ENCODE assay signal across 16 cellular contexts in the genomic region with DNA sequence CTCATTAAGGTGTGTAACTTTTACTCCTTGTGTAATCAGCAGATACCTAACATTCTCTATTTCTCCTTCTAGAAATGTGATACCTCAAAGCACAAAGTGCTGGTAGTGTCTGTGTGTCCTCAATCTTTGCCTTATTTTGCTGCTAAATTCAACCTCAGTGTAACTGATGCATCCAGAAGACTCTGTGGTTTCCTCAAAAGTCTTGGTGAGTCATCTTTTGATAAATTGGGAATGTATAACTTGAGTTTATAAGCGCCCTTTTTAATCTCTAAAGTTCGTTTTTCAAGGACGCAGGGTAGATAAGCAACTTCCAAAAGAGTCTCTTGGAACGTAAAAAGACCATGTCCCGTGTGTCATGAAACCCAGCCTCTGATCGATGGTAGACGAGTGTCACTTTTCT. TPM values are rescaled to one million over a fixed set of nuclear protein-coding genes. Genes with fewer than 3 reads are reported as not detected.
DNase-seq lines count a peak whose midpoint lies in the region; ATAC-seq and TF ChIP-seq lines count a peak whose summit lies in the region.
"Had no signal": no experiment of that assay in that cellular context is flagged by ENCODE, and none has a peak within 500 bp of the region (broad histone marks: within the 10 kb centered on the region; RNA-seq: fewer than 3 reads in every experiment).

No MANE protein-coding gene starts in this region.

- H3K36me3 Mint-ChIP-seq in activated T-cell treated with anti-CD3 and anti-CD28 coated beads, Interleukin-2, amount 50 U/mL, for 24 hours (ENCODE audit: low read depth): peaks cover 78% of the 10 kb centered on the region

- WGBS in IMR-90 (ENCODE audit: extremely low coverage in 2 of 2, insufficient read length in 1 of 2), 2 experiments: 100% methylated on average over 4 of the region's 7 CpGs; no CpG with 5 or more reads in 1 of the 2 experiments

- peak overlapping the region; percentile 23 for H3K27ac Mint-ChIP-seq in activated T-cell treated with anti-CD3 and anti-CD28 coated beads, Interleukin-2, amount 50 U/mL, for 24 hours
- H3K27ac Mint-ChIP-seq: B cell; CD4-positive, alpha-beta T cell; HFFc6 had no signal

- H3K4me1 ChIP-seq in IMR-90 (ENCODE audit: control insufficient read depth, insufficient read depth, low read length): no peaks in the 10 kb centered on the region

- intact Hi-C loops in IMR-90 (cut with micrococcal nuclease): no loop called here

- no TSS peak for BruUV-seq in IMR-90 (replicated peaks; lab: Mats Ljungman, UMichigan)

- no peak for TF ChIP-seq RAD21 in IMR-90 (IDR thresholded peaks at IDR 0.05; ENCODE audit: low read length)

- no peak overlapping the region for H2BK20ac ChIP-seq in IMR-90 (ENCODE audit: low read depth, low read length)

- H3K4me3 ChIP-seq in IMR-90 (ENCODE audit: insufficient read depth, low read depth, low read length): no peak overlapping the region
- H3K4me3 ChIP-seq: GM12878 had no signal

- H3K27me3 ChIP-seq in IMR-90 (ENCODE audit: control insufficient read depth, insufficient read depth, low read length): no peaks in the 10 kb centered on the region

- peaks cover 10% of the 10 kb centered on the region for H3K4me1 Mint-ChIP-seq in activated T-cell treated with anti-CD3 and anti-CD28 coated beads, Interleukin-2, amount 50 U/mL, for 24 hours (ENCODE audit: low read depth)
- H3K4me1 Mint-ChIP-seq: B cell had no signal

- no peak overlapping the region for H3K9ac ChIP-seq in IMR-90 (ENCODE audit: low read depth, low read length)

- H3K36me3 ChIP-seq in IMR-90 (ENCODE audit: control insufficient read depth, insufficient read depth, low read length): peaks cover 44% of the 10 kb centered on the region

- no peak for TF ChIP-seq POLR2A in IMR-90 (IDR thresholded peaks at IDR 0.05; ENCODE audit: low read depth, low read length)

- no peak overlapping the region for H2BK120ac ChIP-seq in IMR-90 (ENCODE audit: low read depth, low read length)

- no peak overlapping the region for H3K27ac ChIP-seq in IMR-90 (ENCODE audit: insufficient read depth, low read length)

- TF ChIP-seq CTCF in IMR-90 (conservative IDR thresholded peaks at IDR 0.05; ENCODE audit: low read depth, low read length): no peak

- H3K27me3 Mint-ChIP-seq in activated T-cell treated with anti-CD3 and anti-CD28 coated beads, Interleukin-2, amount 50 U/mL, for 24 hours: no peaks in the 10 kb centered on the region
- H3K27me3 Mint-ChIP-seq: B cell; CD4-positive, alpha-beta T cell had no signal

- H2BK5ac ChIP-seq in IMR-90 (ENCODE audit: low read depth, low read length, poor library complexity, severe bottlenecking): no peak overlapping the region

- DNase-seq in activated T-cell treated with anti-CD3 and anti-CD28 coated beads, Interleukin-2, amount 50 U/mL, for 24 hours: no peak
- DNase-seq in activated T-cell treated with anti-CD3 and anti-CD28 coated beads, Interleukin-2, amount 50 U/mL, for 1 hour: no peak
- DNase-seq in IMR-90: peak; percentile 21
- DNase-seq in amniotic epithelial cell (ENCODE audit: low read depth): peak; percentile 76
- peak; percentile 29 for DNase-seq in iris pigment epithelial cell (ENCODE audit: low read depth)
- no peak for DNase-seq in cortex of kidney (lab: John Stamatoyannopoulos, UW)
- DNase-seq in NCI-H187 treated with DMSO at 0.1 percent for 48 hours (lab: John Stamatoyannopoulos, UW): no peak
- DNase-seq: C1 segment of cervical spinal cord; Calu3; CD4-positive, alpha-beta T cell; DMS 273 treated with DMSO at 0.1 percent for 48 hours; HCEC 1CT; HFFc6 had no signal

- CTCF ChIA-PET in IMR-90 (lab: Yijun Ruan, JAX): no interaction called here

- dilution Hi-C loops in IMR-90 (cut with HindIII; ENCODE audit: low sequenced_read_pairs, unreplicated experiment): no loop called here

- H4K20me1 ChIP-seq in IMR-90 (ENCODE audit: insufficient read depth, low read length): no peaks in the 10 kb centered on the region

- H4K91ac ChIP-seq in IMR-90 (ENCODE audit: insufficient read depth, low read depth, low read length): no peak overlapping the region

- H3K4me2 ChIP-seq in IMR-90 (ENCODE audit: low read depth, low read length): no peak overlapping the region

- H3K56ac ChIP-seq in IMR-90 (ENCODE audit: extremely low read depth, insufficient read depth, low read length): no peak overlapping the region

- H3K23ac ChIP-seq in IMR-90 (ENCODE audit: low read depth, low read length): no peak overlapping the region

- POLR2A ChIA-PET in IMR-90 (lab: Charles Lee; ENCODE audit: unreplicated experiment): no interaction called here

- in situ Hi-C loops in IMR-90 (cut with MboI; ENCODE audit: low sequenced_read_pairs): no loop called here

- H3K4me3 Mint-ChIP-seq in activated T-cell treated with anti-CD3 and anti-CD28 coated beads, Interleukin-2, amount 50 U/mL, for 24 hours: no peak overlapping the region
- H3K4me3 Mint-ChIP-seq: B cell; CD4-positive, alpha-beta T cell; HFFc6 had no signal

- H3K14ac ChIP-seq in IMR-90 (replicated peaks; ENCODE audit: low read depth, low read length): no peak overlapping the region

- H4K5ac ChIP-seq in IMR-90 (ENCODE audit: low read depth, low read length): no peak overlapping the region

- no peak overlapping the region for H3K18ac ChIP-seq in IMR-90 (ENCODE audit: low read depth, low read length)

- H3K4ac ChIP-seq in IMR-90 (ENCODE audit: low read depth, low read length): no peak overlapping the region

- no peak overlapping the region for H2AK9ac ChIP-seq in IMR-90 (replicated peaks; ENCODE audit: low read depth, low read length, poor library complexity)

- peaks cover 3% of the 10 kb centered on the region; the same call in 1 of the 2 replicates for H3K9me1 ChIP-seq in IMR-90 (ENCODE audit: insufficient read depth, low read length)

- no peak; the same call in 1 of the 2 replicates for ATAC-seq in IMR-90 (ENCODE audit: low read depth)
- no peak for ATAC-seq in HG03097 (IDR thresholded peaks at IDR 0.05; ENCODE audit: low FRiP score, unreplicated experiment)
- ATAC-seq: GM12878 had no signal

- H3K9me3 Mint-ChIP-seq in activated T-cell treated with anti-CD3 and anti-CD28 coated beads, Interleukin-2, amount 50 U/mL, for 24 hours: no peaks in the 10 kb centered on the region
- H3K9me3 Mint-ChIP-seq: CD4-positive, alpha-beta T cell; HFFc6 had no signal

- H3K9me3 ChIP-seq in IMR-90 (ENCODE audit: control insufficient read depth, insufficient read depth, low read length): no peaks in the 10 kb centered on the region

- peaks cover 4 to 7% of the 10 kb centered on the region in 2 experiments; a peak in 2 of 4 replicates for H3K79me1 ChIP-seq in IMR-90 (ENCODE audit: low read depth in 1 of 2, low read length in 2 of 2)

- no peak overlapping the region for H2AK5ac ChIP-seq in IMR-90 (ENCODE audit: low read depth, low read length)

- no peak overlapping the region for H2BK15ac ChIP-seq in IMR-90 (ENCODE audit: low read depth, low read length)

- no peak overlapping the region for H2AFZ ChIP-seq in IMR-90 (replicated peaks; ENCODE audit: low read length, poor library complexity)

- no peak overlapping the region for H4K8ac ChIP-seq in IMR-90 (ENCODE audit: low read depth in 2 of 2, low read length in 2 of 2)

TF ChIP-seq in IMR-90, 13 proteins besides CTCF, POLR2A, EP300 and RAD21 (continues in another document):
- TF ChIP-seq MAZ (IDR thresholded peaks at IDR 0.05; ENCODE audit: borderline replicate concordance, low read depth, low read length) (no peak), CEBPB (IDR thresholded peaks at IDR 0.05; ENCODE audit: low read depth, low read length) (no peak), RFX5 (IDR thresholded peaks at IDR 0.05; ENCODE audit: low read depth, low read length) (no peak), SMC3 (IDR thresholded peaks at IDR 0.05; ENCODE audit: low read depth, low read length) (no peak), MAFK (IDR thresholded peaks at IDR 0.05; ENCODE audit: low read depth, low read length) (no peak), RCOR1 (IDR thresholded peaks at IDR 0.05; ENCODE audit: insufficient replicate concordance, low read length) (no peak), MXI1 (IDR thresholded peaks at IDR 0.05; ENCODE audit: borderline replicate concordance, low read depth, low read length) (no peak), NFE2L2 (IDR thresholded peaks at IDR 0.05; ENCODE audit: low read depth, low read length) (no peak)
- TF ChIP-seq, protein P1, sequence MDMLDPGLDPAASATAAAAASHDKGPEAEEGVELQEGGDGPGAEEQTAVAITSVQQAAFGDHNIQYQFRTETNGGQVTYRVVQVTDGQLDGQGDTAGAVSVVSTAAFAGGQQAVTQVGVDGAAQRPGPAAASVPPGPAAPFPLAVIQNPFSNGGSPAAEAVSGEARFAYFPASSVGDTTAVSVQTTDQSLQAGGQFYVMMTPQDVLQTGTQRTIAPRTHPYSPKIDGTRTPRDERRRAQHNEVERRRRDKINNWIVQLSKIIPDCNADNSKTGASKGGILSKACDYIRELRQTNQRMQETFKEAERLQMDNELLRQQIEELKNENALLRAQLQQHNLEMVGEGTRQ (IDR thresholded peaks at IDR 0.05; ENCODE audit: low read depth, low read length): no peak

RNA-seq across cellular contexts. Expression of gene NARF, which starts 10.2 kb away (rescaled TPM):
- total RNA-seq in IMR-90 (2012; rRNA removed): 70.8 and 83.7 TPM in 2 replicates
- polyA plus RNA-seq in IMR-90 (2012; rRNA removed): 88.8 and 94.8 TPM in 2 replicates
- polyA plus RNA-seq in IMR-90 (2012; cell fraction: cytosol; rRNA removed): 72.3 and 101 TPM in 2 replicates
- polyA plus RNA-seq in IMR-90 (2012; cell fraction: nucleus; rRNA removed; ENCODE audit: low replicate concordance): 89.0 and 135 TPM in 2 replicates

RNA-seq across cellular contexts. Expression of gene CYBC1, which starts 18.1 kb away (rescaled TPM):
- 61.1 and 75.1 TPM in 2 replicates for total RNA-seq in IMR-90 (2012; rRNA removed)
- 76.7 and 89.0 TPM in 2 replicates for polyA plus RNA-seq in IMR-90 (2012; rRNA removed)
- polyA plus RNA-seq in IMR-90 (2012; cell fraction: cytosol; rRNA removed): 84.4 and 115 TPM in 2 replicates
- polyA plus RNA-seq in IMR-90 (2012; cell fraction: nucleus; rRNA removed; ENCODE audit: low replicate concordance): 201 and 366 TPM in 2 replicates

RNA-seq across cellular contexts. Expression of gene OGFOD3, which starts 50.3 kb away (rescaled TPM):
- 24.4 and 25.3 TPM in 2 replicates for total RNA-seq in IMR-90 (2012; rRNA removed)
- 33.4 and 34.5 TPM in 2 replicates for polyA plus RNA-seq in IMR-90 (2012; rRNA removed)
- 31.1 and 43.7 TPM in 2 replicates for polyA plus RNA-seq in IMR-90 (2012; cell fraction: cytosol; rRNA removed)
- polyA plus RNA-seq in IMR-90 (2012; cell fraction: nucleus; rRNA removed; ENCODE audit: low replicate concordance): 18.5 and 32.9 TPM in 2 replicates

RNA-seq across cellular contexts. Expression of gene HEXD, which starts 50.5 kb away (rescaled TPM):
- total RNA-seq in IMR-90 (2012; rRNA removed): 3.8 and 4.2 TPM in 2 replicates
- polyA plus RNA-seq in IMR-90 (2012; rRNA removed): 9.2 and 9.5 TPM in 2 replicates
- 5.6 and 10.0 TPM in 2 replicates for polyA plus RNA-seq in IMR-90 (2012; cell fraction: cytosol; rRNA removed)
- 76.9 and 127 TPM in 2 replicates for polyA plus RNA-seq in IMR-90 (2012; cell fraction: nucleus; rRNA removed; ENCODE audit: low replicate concordance)

RNA-seq across cellular contexts. Expression of gene FOXK2, which starts 50.8 kb away (rescaled TPM):
- total RNA-seq in IMR-90 (2012; rRNA removed): 12.5 and 16.1 TPM in 2 replicates
- 20.0 and 23.9 TPM in 2 replicates for polyA plus RNA-seq in IMR-90 (2012; rRNA removed)
- 9.7 and 19.5 TPM in 2 replicates for polyA plus RNA-seq in IMR-90 (2012; cell fraction: cytosol; rRNA removed)
- polyA plus RNA-seq in IMR-90 (2012; cell fraction: nucleus; rRNA removed; ENCODE audit: low replicate concordance): 27.6 and 27.9 TPM in 2 replicates

Comparison
In these comparisons a context has a peak if more than half of its experiments do, and no peak if none do; other contexts are left out.
1. DNase-seq: peak in IMR-90 (single experiment), amniotic epithelial cell (single experiment) and iris pigment epithelial cell (single experiment); none in activated T-cell treated with anti-CD3 and anti-CD28 coated beads, Interleukin-2, amount 50 U/mL, for 24 hours (single experiment), activated T-cell treated with anti-CD3 and anti-CD28 coated beads, Interleukin-2, amount 50 U/mL, for 1 hour (single experiment), cortex of kidney (single experiment) and NCI-H187 treated with DMSO at 0.1 percent for 48 hours (single experiment).